In the genomic region with DNA sequence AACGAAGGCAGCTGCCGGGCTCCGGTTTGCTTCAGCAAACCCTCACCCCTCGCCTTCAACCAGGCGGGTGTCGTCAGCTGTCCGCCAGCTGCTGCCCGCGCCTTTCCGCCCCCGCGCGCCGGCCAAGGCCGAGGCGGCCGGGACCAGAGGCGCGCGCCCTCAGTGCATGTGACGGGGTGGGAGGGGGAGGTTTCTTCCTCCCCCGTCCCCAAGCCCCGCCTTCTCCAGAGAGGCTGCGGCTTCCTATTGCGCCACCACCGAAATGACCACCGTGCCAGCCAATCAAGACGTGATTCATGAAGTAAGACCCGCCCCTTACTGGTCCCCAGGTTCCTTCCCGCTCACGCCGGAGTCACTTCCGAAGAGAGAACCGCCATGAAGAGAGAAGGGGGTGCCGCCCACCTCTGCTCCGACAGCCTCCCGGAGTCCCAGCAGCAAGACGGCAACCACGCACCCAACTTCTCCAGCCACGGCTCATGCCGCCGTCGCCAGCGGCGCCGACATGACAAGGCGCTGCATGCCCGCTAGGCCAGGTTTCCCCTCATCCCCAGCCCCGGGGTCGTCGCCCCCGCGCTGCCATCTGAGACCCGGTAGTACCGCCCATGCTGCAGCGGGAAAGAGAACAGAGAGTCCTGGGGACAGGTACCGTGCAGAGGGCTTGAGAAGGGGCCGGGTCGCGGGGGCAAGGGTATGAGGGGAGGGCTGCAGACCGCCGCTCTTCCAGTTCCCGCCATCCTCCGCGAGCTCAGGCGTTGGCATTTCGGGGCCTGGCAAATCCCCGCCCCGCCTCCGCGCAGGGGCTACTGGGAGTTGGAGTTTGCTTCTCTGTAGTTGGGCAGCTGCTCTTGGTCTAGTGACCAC, we compare ENCODE assay signal across 1 cellular context.
A peak's percentile ranks its signal among the peaks of the same experiment; 100 is the strongest.
TF ChIP-seq lines count a peak whose summit lies in the region.

A gene with protein sequence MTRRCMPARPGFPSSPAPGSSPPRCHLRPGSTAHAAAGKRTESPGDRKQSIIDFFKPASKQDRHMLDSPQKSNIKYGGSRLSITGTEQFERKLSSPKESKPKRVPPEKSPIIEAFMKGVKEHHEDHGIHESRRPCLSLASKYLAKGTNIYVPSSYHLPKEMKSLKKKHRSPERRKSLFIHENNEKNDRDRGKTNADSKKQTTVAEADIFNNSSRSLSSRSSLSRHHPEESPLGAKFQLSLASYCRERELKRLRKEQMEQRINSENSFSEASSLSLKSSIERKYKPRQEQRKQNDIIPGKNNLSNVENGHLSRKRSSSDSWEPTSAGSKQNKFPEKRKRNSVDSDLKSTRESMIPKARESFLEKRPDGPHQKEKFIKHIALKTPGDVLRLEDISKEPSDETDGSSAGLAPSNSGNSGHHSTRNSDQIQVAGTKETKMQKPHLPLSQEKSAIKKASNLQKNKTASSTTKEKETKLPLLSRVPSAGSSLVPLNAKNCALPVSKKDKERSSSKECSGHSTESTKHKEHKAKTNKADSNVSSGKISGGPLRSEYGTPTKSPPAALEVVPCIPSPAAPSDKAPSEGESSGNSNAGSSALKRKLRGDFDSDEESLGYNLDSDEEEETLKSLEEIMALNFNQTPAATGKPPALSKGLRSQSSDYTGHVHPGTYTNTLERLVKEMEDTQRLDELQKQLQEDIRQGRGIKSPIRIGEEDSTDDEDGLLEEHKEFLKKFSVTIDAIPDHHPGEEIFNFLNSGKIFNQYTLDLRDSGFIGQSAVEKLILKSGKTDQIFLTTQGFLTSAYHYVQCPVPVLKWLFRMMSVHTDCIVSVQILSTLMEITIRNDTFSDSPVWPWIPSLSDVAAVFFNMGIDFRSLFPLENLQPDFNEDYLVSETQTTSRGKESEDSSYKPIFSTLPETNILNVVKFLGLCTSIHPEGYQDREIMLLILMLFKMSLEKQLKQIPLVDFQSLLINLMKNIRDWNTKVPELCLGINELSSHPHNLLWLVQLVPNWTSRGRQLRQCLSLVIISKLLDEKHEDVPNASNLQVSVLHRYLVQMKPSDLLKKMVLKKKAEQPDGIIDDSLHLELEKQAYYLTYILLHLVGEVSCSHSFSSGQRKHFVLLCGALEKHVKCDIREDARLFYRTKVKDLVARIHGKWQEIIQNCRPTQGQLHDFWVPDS (plus strand): TSS at position 355 of the 861 bp plus-strand sequence. CDS start 148 bp downstream, at position 503.

TF ChIP-seq in HepG2, 621 proteins besides CTCF, POLR2A, EP300 and RAD21 (continued from another document and continues in another):
- TF ChIP-seq, protein P1, sequence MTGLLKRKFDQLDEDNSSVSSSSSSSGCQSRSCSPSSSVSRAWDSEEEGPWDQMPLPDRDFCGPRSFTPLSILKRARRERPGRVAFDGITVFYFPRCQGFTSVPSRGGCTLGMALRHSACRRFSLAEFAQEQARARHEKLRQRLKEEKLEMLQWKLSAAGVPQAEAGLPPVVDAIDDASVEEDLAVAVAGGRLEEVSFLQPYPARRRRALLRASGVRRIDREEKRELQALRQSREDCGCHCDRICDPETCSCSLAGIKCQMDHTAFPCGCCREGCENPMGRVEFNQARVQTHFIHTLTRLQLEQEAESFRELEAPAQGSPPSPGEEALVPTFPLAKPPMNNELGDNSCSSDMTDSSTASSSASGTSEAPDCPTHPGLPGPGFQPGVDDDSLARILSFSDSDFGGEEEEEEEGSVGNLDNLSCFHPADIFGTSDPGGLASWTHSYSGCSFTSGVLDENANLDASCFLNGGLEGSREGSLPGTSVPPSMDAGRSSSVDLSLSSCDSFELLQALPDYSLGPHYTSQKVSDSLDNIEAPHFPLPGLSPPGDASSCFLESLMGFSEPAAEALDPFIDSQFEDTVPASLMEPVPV (CRISPR knock-in tag; IDR thresholded peaks at IDR 0.05) = 0 out of 2 replicates have a peak, but pooled peaks have one; percentile 73
- TF ChIP-seq, protein P2, sequence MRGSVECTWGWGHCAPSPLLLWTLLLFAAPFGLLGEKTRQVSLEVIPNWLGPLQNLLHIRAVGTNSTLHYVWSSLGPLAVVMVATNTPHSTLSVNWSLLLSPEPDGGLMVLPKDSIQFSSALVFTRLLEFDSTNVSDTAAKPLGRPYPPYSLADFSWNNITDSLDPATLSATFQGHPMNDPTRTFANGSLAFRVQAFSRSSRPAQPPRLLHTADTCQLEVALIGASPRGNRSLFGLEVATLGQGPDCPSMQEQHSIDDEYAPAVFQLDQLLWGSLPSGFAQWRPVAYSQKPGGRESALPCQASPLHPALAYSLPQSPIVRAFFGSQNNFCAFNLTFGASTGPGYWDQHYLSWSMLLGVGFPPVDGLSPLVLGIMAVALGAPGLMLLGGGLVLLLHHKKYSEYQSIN (CRISPR knock-in tag; IDR thresholded peaks at IDR 0.05; ENCODE audit: borderline replicate concordance) = no peak
- TF ChIP-seq SNAI1 (CRISPR knock-in tag; IDR thresholded peaks at IDR 0.05; ENCODE audit: borderline replicate concordance) (peak; percentile 17; the same call in 1 of the 2 replicates), ZNF12 (CRISPR knock-in tag; IDR thresholded peaks at IDR 0.05) (0 out of 2 replicates have a peak, but pooled peaks have one; percentile 37), ZNF552 (CRISPR knock-in tag; IDR thresholded peaks at IDR 0.05; ENCODE audit: borderline replicate concordance) (peak; percentile 72; the same call in 1 of the 2 replicates), CREB1 (IDR thresholded peaks at IDR 0.05) (0 out of 2 replicates have a peak, but pooled peaks have one; percentile 47), CREB1 (CRISPR knock-in tag; IDR thresholded peaks at IDR 0.05) (peak; percentile 5; the same call in 1 of the 2 replicates), KAT2B (IDR thresholded peaks at IDR 0.05; ENCODE audit: borderline replicate concordance, low read depth, low read length) (no peak), KDM6A (CRISPR knock-in tag; IDR thresholded peaks at IDR 0.05; ENCODE audit: low read depth) (no peak; the same call in 1 of the 2 replicates), ZNF749 (CRISPR knock-in tag; IDR thresholded peaks at IDR 0.05; ENCODE audit: borderline replicate concordance) (peak; percentile 28; the same call in 1 of the 2 replicates), TAF1 (CRISPR knock-in tag; IDR thresholded peaks at IDR 0.05) (peak; percentile 90), SETDB1 (CRISPR knock-in tag; IDR thresholded peaks at IDR 0.05; ENCODE audit: borderline replicate concordance) (no peak), RBM22 (optimal IDR thresholded peaks at IDR 0.05; ENCODE audit: low read length) (peak; percentile 30), ZNF256 (CRISPR knock-in tag; conservative IDR thresholded peaks at IDR 0.05) (peak; percentile 21), GATAD1 (CRISPR knock-in tag; IDR thresholded peaks at IDR 0.05) (peak; percentile 80), SRSF1 (optimal IDR thresholded peaks at IDR 0.05; ENCODE audit: low read depth, low read length) (no peak)
- TF ChIP-seq, protein P3, sequence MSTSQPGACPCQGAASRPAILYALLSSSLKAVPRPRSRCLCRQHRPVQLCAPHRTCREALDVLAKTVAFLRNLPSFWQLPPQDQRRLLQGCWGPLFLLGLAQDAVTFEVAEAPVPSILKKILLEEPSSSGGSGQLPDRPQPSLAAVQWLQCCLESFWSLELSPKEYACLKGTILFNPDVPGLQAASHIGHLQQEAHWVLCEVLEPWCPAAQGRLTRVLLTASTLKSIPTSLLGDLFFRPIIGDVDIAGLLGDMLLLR (CRISPR knock-in tag; IDR thresholded peaks at IDR 0.05) = peak; percentile 69
- TF ChIP-seq, protein P4, sequence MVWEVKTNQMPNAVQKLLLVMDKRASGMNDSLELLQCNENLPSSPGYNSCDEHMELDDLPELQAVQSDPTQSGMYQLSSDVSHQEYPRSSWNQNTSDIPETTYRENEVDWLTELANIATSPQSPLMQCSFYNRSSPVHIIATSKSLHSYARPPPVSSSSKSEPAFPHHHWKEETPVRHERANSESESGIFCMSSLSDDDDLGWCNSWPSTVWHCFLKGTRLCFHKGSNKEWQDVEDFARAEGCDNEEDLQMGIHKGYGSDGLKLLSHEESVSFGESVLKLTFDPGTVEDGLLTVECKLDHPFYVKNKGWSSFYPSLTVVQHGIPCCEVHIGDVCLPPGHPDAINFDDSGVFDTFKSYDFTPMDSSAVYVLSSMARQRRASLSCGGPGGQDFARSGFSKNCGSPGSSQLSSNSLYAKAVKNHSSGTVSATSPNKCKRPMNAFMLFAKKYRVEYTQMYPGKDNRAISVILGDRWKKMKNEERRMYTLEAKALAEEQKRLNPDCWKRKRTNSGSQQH (CRISPR knock-in tag; IDR thresholded peaks at IDR 0.05; ENCODE audit: low read depth) = peak; percentile 19; the same call in 1 of the 2 replicates
- TF ChIP-seq, protein P5, sequence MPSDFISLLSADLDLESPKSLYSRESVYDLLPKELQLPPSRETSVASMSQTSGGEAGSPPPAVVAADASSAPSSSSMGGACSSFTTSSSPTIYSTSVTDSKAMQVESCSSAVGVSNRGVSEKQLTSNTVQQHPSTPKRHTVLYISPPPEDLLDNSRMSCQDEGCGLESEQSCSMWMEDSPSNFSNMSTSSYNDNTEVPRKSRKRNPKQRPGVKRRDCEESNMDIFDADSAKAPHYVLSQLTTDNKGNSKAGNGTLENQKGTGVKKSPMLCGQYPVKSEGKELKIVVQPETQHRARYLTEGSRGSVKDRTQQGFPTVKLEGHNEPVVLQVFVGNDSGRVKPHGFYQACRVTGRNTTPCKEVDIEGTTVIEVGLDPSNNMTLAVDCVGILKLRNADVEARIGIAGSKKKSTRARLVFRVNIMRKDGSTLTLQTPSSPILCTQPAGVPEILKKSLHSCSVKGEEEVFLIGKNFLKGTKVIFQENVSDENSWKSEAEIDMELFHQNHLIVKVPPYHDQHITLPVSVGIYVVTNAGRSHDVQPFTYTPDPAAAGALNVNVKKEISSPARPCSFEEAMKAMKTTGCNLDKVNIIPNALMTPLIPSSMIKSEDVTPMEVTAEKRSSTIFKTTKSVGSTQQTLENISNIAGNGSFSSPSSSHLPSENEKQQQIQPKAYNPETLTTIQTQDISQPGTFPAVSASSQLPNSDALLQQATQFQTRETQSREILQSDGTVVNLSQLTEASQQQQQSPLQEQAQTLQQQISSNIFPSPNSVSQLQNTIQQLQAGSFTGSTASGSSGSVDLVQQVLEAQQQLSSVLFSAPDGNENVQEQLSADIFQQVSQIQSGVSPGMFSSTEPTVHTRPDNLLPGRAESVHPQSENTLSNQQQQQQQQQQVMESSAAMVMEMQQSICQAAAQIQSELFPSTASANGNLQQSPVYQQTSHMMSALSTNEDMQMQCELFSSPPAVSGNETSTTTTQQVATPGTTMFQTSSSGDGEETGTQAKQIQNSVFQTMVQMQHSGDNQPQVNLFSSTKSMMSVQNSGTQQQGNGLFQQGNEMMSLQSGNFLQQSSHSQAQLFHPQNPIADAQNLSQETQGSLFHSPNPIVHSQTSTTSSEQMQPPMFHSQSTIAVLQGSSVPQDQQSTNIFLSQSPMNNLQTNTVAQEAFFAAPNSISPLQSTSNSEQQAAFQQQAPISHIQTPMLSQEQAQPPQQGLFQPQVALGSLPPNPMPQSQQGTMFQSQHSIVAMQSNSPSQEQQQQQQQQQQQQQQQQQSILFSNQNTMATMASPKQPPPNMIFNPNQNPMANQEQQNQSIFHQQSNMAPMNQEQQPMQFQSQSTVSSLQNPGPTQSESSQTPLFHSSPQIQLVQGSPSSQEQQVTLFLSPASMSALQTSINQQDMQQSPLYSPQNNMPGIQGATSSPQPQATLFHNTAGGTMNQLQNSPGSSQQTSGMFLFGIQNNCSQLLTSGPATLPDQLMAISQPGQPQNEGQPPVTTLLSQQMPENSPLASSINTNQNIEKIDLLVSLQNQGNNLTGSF (CRISPR knock-in tag; IDR thresholded peaks at IDR 0.05) = no peak; the same call in 1 of the 2 replicates
- TF ChIP-seq, protein P6, sequence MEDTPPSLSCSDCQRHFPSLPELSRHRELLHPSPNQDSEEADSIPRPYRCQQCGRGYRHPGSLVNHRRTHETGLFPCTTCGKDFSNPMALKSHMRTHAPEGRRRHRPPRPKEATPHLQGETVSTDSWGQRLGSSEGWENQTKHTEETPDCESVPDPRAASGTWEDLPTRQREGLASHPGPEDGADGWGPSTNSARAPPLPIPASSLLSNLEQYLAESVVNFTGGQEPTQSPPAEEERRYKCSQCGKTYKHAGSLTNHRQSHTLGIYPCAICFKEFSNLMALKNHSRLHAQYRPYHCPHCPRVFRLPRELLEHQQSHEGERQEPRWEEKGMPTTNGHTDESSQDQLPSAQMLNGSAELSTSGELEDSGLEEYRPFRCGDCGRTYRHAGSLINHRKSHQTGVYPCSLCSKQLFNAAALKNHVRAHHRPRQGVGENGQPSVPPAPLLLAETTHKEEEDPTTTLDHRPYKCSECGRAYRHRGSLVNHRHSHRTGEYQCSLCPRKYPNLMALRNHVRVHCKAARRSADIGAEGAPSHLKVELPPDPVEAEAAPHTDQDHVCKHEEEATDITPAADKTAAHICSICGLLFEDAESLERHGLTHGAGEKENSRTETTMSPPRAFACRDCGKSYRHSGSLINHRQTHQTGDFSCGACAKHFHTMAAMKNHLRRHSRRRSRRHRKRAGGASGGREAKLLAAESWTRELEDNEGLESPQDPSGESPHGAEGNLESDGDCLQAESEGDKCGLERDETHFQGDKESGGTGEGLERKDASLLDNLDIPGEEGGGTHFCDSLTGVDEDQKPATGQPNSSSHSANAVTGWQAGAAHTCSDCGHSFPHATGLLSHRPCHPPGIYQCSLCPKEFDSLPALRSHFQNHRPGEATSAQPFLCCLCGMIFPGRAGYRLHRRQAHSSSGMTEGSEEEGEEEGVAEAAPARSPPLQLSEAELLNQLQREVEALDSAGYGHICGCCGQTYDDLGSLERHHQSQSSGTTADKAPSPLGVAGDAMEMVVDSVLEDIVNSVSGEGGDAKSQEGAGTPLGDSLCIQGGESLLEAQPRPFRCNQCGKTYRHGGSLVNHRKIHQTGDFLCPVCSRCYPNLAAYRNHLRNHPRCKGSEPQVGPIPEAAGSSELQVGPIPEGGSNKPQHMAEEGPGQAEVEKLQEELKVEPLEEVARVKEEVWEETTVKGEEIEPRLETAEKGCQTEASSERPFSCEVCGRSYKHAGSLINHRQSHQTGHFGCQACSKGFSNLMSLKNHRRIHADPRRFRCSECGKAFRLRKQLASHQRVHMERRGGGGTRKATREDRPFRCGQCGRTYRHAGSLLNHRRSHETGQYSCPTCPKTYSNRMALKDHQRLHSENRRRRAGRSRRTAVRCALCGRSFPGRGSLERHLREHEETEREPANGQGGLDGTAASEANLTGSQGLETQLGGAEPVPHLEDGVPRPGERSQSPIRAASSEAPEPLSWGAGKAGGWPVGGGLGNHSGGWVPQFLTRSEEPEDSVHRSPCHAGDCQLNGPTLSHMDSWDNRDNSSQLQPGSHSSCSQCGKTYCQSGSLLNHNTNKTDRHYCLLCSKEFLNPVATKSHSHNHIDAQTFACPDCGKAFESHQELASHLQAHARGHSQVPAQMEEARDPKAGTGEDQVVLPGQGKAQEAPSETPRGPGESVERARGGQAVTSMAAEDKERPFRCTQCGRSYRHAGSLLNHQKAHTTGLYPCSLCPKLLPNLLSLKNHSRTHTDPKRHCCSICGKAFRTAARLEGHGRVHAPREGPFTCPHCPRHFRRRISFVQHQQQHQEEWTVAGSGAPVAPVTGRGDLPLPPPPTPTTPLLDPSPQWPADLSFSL (CRISPR knock-in tag; IDR thresholded peaks at IDR 0.05) = no peak; the same call in 1 of the 2 replicates
